Comparison of ENCODE assay signal across 1 cellular context in the genomic region with DNA sequence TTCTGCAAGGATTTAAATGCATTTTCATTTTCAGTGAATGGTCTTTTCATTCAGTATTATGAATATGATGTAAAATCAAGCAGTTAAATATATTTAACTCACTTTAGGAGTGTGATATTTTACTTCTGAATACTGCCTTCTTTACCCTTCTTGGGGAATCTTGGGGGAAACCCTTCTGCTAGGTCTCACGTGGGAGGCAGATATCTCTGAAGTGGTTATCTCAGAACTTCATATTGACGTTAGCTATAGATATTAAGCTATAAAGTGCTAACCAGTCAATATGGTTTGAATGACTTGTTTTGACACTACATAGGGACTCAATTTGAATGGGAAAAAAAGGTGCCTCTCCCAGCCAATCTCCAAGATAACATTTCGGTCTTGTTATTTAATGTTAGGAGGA.
A peak's percentile ranks its signal among the peaks of the same experiment; 100 is the strongest.
TF ChIP-seq lines count a peak whose summit lies in the region.

No MANE protein-coding gene starts in this region.

TF ChIP-seq in K562, 482 proteins besides CTCF, POLR2A, EP300 and RAD21:
- TF ChIP-seq CBFA2T3 (IDR thresholded peaks at IDR 0.05), result peak; percentile 24; the same call in 1 of the 2 replicates
- no peak for TF ChIP-seq MYNN (IDR thresholded peaks at IDR 0.05)
- no peak for TF ChIP-seq MYNN (CRISPR knock-in tag; IDR thresholded peaks at IDR 0.05)
- no peak for TF ChIP-seq KLF6 (CRISPR knock-in tag; IDR thresholded peaks at IDR 0.05; ENCODE audit: borderline replicate concordance)
